ENCODE assay signal across 9 cellular contexts in genomic region chr19:29662278-29662603, GRCh38. TPM values are rescaled to one million over a fixed set of nuclear protein-coding genes. Genes with fewer than 3 reads are reported as not detected.
DNase-seq lines count a peak whose midpoint lies in the region; ATAC-seq, FAIRE-seq and TF ChIP-seq lines count a peak whose summit lies in the region.
"Had no signal": no experiment of that assay in that cellular context is flagged by ENCODE, and none has a peak within 500 bp of the region (broad histone marks: within the 10 kb centered on the region; RNA-seq: fewer than 3 reads in every experiment).

No MANE protein-coding gene starts in this region.

- DNase-seq in Right ventricle myocardium superior (no peak), prostate gland (ENCODE audit: low spot score) (no peak), NCI-H69 (lab: John Stamatoyannopoulos, UW) (no peak), D341Med (ENCODE audit: low spot score) (no peak), D721Med (ENCODE audit: insufficient read length, low spot score) (no peak)
- DNase-seq: DND-41 had no signal

- no peaks in the 10 kb centered on the region for H3K9me3 ChIP-seq in prostate gland

- no peaks in the 10 kb centered on the region for H3K36me3 ChIP-seq in prostate gland

- H3K4me1 Mint-ChIP-seq in activated T-helper 17 cell treated with anti-CD3 and anti-CD28 coated beads, Interleukin-2, amount 50 U/mL, for 72 hours, result peaks cover 11% of the 10 kb centered on the region

- H3K27ac ChIP-seq in C4-2B, result peak overlapping the region; percentile 70
- peak overlapping the region; percentile 89 to 91 for H3K27ac ChIP-seq in prostate gland

- intact Hi-C loops in Right ventricle myocardium superior (cut with DNase I), result loop anchor here (5.0 kb wide), 2 partner anchors 50 to 55 kb away; partner anchors contain the start of gene C19orf12
- intact Hi-C loops in prostate gland (cut with DNase I), result loop anchor here (5.0 to 10.0 kb wide), 2 partner anchors 50 to 53 kb away; partner anchors contain the start of gene C19orf12

- no peaks in the 10 kb centered on the region for H3K27me3 ChIP-seq in prostate gland (replicated peaks; ENCODE audit: insufficient read depth)

- ATAC-seq in activated T-helper 17 cell treated with anti-CD3 and anti-CD28 coated beads, Interleukin-2, amount 50 U/mL, for 72 hours (replicated peaks), result no peak
- ATAC-seq in Right ventricle myocardium superior (ENCODE audit: poor library complexity) (peak; percentile 7), esophagus mucosa (no peak)

- 6% methylated on average over 1 of the region's 1 CpG for WGBS in prostate gland

- no peak for TF ChIP-seq POLR2A in prostate gland (IDR thresholded peaks at IDR 0.05)

- no peaks in the 10 kb centered on the region for H3K9me3 Mint-ChIP-seq in activated T-helper 17 cell treated with anti-CD3 and anti-CD28 coated beads, Interleukin-2, amount 50 U/mL, for 72 hours

- H3K27me3 Mint-ChIP-seq in activated T-helper 17 cell treated with anti-CD3 and anti-CD28 coated beads, Interleukin-2, amount 50 U/mL, for 72 hours, result no peaks in the 10 kb centered on the region

- no peak for FAIRE-seq in D721Med (lab: Jason Lieb, UNC)

- no peak overlapping the region for H3K4me3 ChIP-seq in prostate gland

- peak overlapping the region; percentile 37 for H3K4me3 Mint-ChIP-seq in activated T-helper 17 cell treated with anti-CD3 and anti-CD28 coated beads, Interleukin-2, amount 50 U/mL, for 72 hours

- peak overlapping the region; percentile 60 for H3K27ac Mint-ChIP-seq in activated T-helper 17 cell treated with anti-CD3 and anti-CD28 coated beads, Interleukin-2, amount 50 U/mL, for 72 hours

- peaks cover 18% of the 10 kb centered on the region for H3K36me3 Mint-ChIP-seq in activated T-helper 17 cell treated with anti-CD3 and anti-CD28 coated beads, Interleukin-2, amount 50 U/mL, for 72 hours (ENCODE audit: low read depth)

- TF ChIP-seq CTCF in C4-2B (conservative IDR thresholded peaks at IDR 0.05), result no peak
- TF ChIP-seq CTCF in prostate gland (IDR thresholded peaks at IDR 0.05), result no peak
- no peak for TF ChIP-seq CTCF in D721Med (IDR thresholded peaks at IDR 0.05; ENCODE audit: insufficient read depth, missing control alignments)

- peaks cover 13% of the 10 kb centered on the region for H3K4me1 ChIP-seq in prostate gland (replicated peaks)

RNA-seq across cellular contexts. Expression of gene PLEKHF1, which starts 3.0 kb away (rescaled TPM):
- 10 to 100 TPM; 34.4 to 40.3 TPM for total RNA-seq in activated T-helper 17 cell treated with anti-CD3 and anti-CD28 coated beads, Interleukin-2, amount 50 U/mL, for 72 hours
- total RNA-seq in Right ventricle myocardium superior, result 39.9 TPM
- 10 to 100 TPM; 64.3 to 64.4 TPM for total RNA-seq in prostate gland
- 4.4 TPM for total RNA-seq in esophagus mucosa

RNA-seq across cellular contexts. Expression of gene C19orf12, which starts 52.8 kb away (rescaled TPM):
- 10 to 100 TPM; 34.5 to 39.1 TPM for total RNA-seq in activated T-helper 17 cell treated with anti-CD3 and anti-CD28 coated beads, Interleukin-2, amount 50 U/mL, for 72 hours
- total RNA-seq in Right ventricle myocardium superior, result 59.9 TPM
- 10 to 100 TPM; 27.9 to 42.4 TPM for total RNA-seq in prostate gland
- total RNA-seq in esophagus mucosa, result 8.1 TPM

RNA-seq across cellular contexts. Expression of gene POP4, which starts 56.2 kb away (rescaled TPM):
- 100 to 1,000 TPM in 1 of 2 donors, 10 to 100 TPM in 1; 59.4 to 102 TPM for total RNA-seq in activated T-helper 17 cell treated with anti-CD3 and anti-CD28 coated beads, Interleukin-2, amount 50 U/mL, for 72 hours
- total RNA-seq in Right ventricle myocardium superior (46.9 TPM), prostate gland (10 to 100 TPM; 62.1 to 94.2 TPM), esophagus mucosa (49.3 TPM)
